17 cellular contexts compared by ENCODE assay signal in genomic region chr17:35160354-35161201, GRCh38. TPM values are rescaled to one million over a fixed set of nuclear protein-coding genes. Genes with fewer than 3 reads are reported as not detected.
DNase-seq lines count a peak whose midpoint lies in the region; ATAC-seq, FAIRE-seq and TF ChIP-seq lines count a peak whose summit lies in the region.
"Had no signal": no experiment of that assay in that cellular context is flagged by ENCODE, and none has a peak within 500 bp of the region (broad histone marks: within the 10 kb centered on the region; RNA-seq: fewer than 3 reads in every experiment).

No MANE protein-coding gene starts in this region.

- CTCF ChIA-PET in mammary epithelial cell (lab: Charles Lee; ENCODE audit: low non-redundant PET), result no interaction called here
- CTCF ChIA-PET in MCF 10A (lab: Yijun Ruan, JAX), result interaction anchor here (0.6 to 1.0 kb wide), 5 partner anchors 17 to 616 kb away, joined by 3 read pairs; no protein-coding TSS in a partner anchor

- POLR2A ChIA-PET in MCF 10A (lab: Yijun Ruan, JAX), result interaction anchor here (0.5 kb wide), 1 partner anchor 8 kb away, joined by 3 read pairs; no protein-coding TSS in a partner anchor

- H3K4me2 ChIP-seq in mammary epithelial cell (ENCODE audit: insufficient read depth, low read depth, low read length), result no peak overlapping the region
- H3K4me2 ChIP-seq in keratinocyte (ENCODE audit: control insufficient read depth, extremely low read depth, insufficient read depth, low read depth, low read length), result peak overlapping the region; percentile 38

- 27% methylated on average over 11 of the region's 13 CpGs for WGBS in mammary epithelial cell (ENCODE audit: low coverage, missing lambda C conversion rate)

- BruUV-seq in mammary epithelial cell (replicated peaks; lab: Mats Ljungman, UMichigan) (no TSS peak), MCF 10A (replicated peaks; lab: Mats Ljungman, UMichigan) (no TSS peak)

- H3K27ac ChIP-seq in mammary epithelial cell (ENCODE audit: insufficient read depth, low read depth, low read length) (peak overlapping the region; percentile 20), keratinocyte (ENCODE audit: control insufficient read depth, insufficient read depth, low read length) (no peak overlapping the region), upper lobe of right lung (no peak overlapping the region)
- H3K27ac ChIP-seq: left lung, vagina had no signal

- H3K4me1 Mint-ChIP-seq in MCF 10A (ENCODE audit: insufficient read depth, unreplicated experiment), result peaks cover 11% of the 10 kb centered on the region
- peaks cover 49% of the 10 kb centered on the region for H3K4me1 Mint-ChIP-seq in activated T-cell treated with anti-CD3 and anti-CD28 coated beads, Interleukin-2, amount 50 U/mL, for 24 hours (ENCODE audit: low read depth)

- in situ Hi-C loops in mammary epithelial cell (cut with MboI; ENCODE audit: low sequenced_read_pairs in 2 of 2), result loop anchor here (10.0 to 25.0 kb wide), 2 partner anchors 154 to 577 kb away; partner anchors contain the start of gene RASL10B (in 2 of the 2)

- H3K9ac ChIP-seq in mammary epithelial cell (ENCODE audit: insufficient read depth, low read length) (no peak overlapping the region), keratinocyte (ENCODE audit: control insufficient read depth, extremely low read depth, insufficient read depth, low read length) (peak overlapping the region; percentile 7)

- no peaks in the 10 kb centered on the region for H3K9me1 ChIP-seq in keratinocyte (ENCODE audit: control insufficient read depth, extremely low read depth, insufficient read depth, low read length)

- ATAC-seq in upper lobe of right lung (peak; percentile 22), GM21786 (IDR thresholded peaks at IDR 0.05; ENCODE audit: unreplicated experiment) (no peak)
- ATAC-seq: left lung had no signal

- no peaks in the 10 kb centered on the region for H3K9me3 ChIP-seq in mammary epithelial cell (replicated peaks; ENCODE audit: insufficient read depth, low read length)
- H3K9me3 ChIP-seq in keratinocyte (ENCODE audit: control insufficient read depth, low read depth, low read length), result no peaks in the 10 kb centered on the region
- no peaks in the 10 kb centered on the region for H3K9me3 ChIP-seq in upper lobe of right lung
- H3K9me3 ChIP-seq: left lung, vagina had no signal

- TF ChIP-seq CTCF in mammary epithelial cell (conservative IDR thresholded peaks at IDR 0.05 in 1 of 2, IDR thresholded peaks at IDR 0.05 in 1 of 2; ENCODE audit: extremely low read depth in 1 of 2, insufficient read depth in 1 of 2, low read depth in 1 of 2, low read length in 2 of 2) (no peak), MCF 10A (IDR thresholded peaks at IDR 0.05; ENCODE audit: unreplicated experiment) (no peak), keratinocyte (optimal IDR thresholded peaks at IDR 0.05 in 1 of 3, IDR thresholded peaks at IDR 0.05 in 1 of 3, conservative IDR thresholded peaks at IDR 0.05 in 1 of 3; ENCODE audit: extremely low read depth in 1 of 3, insufficient read depth in 2 of 3, low read length in 3 of 3) (no peak), upper lobe of right lung (IDR thresholded peaks at IDR 0.05) (no peak)

- no peaks in the 10 kb centered on the region for H3K27me3 Mint-ChIP-seq in MCF 10A (ENCODE audit: insufficient read depth, unreplicated experiment)
- no peaks in the 10 kb centered on the region for H3K27me3 Mint-ChIP-seq in activated T-cell treated with anti-CD3 and anti-CD28 coated beads, Interleukin-2, amount 50 U/mL, for 24 hours

- H3K4me3 ChIP-seq in mammary epithelial cell (replicated peaks in 1 of 3; ENCODE audit: insufficient read depth in 1 of 3, low read depth in 2 of 3, low read length in 3 of 3), result no peak overlapping the region
- H3K4me3 ChIP-seq in keratinocyte (ENCODE audit: control insufficient read depth in 2 of 3, extremely low read depth in 1 of 3, insufficient read depth in 2 of 3, low read depth in 1 of 3, low read length in 3 of 3), result no peak overlapping the region
- no peak overlapping the region for H3K4me3 ChIP-seq in upper lobe of right lung
- H3K4me3 ChIP-seq: left lung, vagina had no signal

- no peak for TF ChIP-seq POLR2A in GM12891 (IDR thresholded peaks at IDR 0.05; ENCODE audit: low read depth, low read length)

- no peaks in the 10 kb centered on the region for H3K27me3 ChIP-seq in mammary epithelial cell (ENCODE audit: insufficient read depth, low read length)
- no peaks in the 10 kb centered on the region for H3K27me3 ChIP-seq in keratinocyte (ENCODE audit: control insufficient read depth, extremely low read depth, insufficient read depth, low read length)
- H3K27me3 ChIP-seq in upper lobe of right lung, result no peaks in the 10 kb centered on the region
- H3K27me3 ChIP-seq: left lung, vagina had no signal

- DNase-seq in mammary epithelial cell (no peak), MCF 10A (ENCODE audit: unreplicated experiment) (no peak), keratinocyte (ENCODE audit: low read depth, low spot score) (no peak), upper lobe of right lung (no peak), epidermal melanocyte (ENCODE audit: insufficient read length, low spot score) (no peak), GM12891 (ENCODE audit: insufficient read length, low spot score) (no peak)
- peak; percentile 51 for DNase-seq in activated T-cell treated with anti-CD3 and anti-CD28 coated beads, Interleukin-2, amount 50 U/mL, for 24 hours
- DNase-seq: caudate nucleus, DMS153, left lung, NCI-H446 treated with DMSO at 0.1 percent for 48 hours had no signal

- H3K36me3 Mint-ChIP-seq in MCF 10A (ENCODE audit: insufficient read depth, unreplicated experiment), result no peaks in the 10 kb centered on the region
- H3K36me3 Mint-ChIP-seq in activated T-cell treated with anti-CD3 and anti-CD28 coated beads, Interleukin-2, amount 50 U/mL, for 24 hours (ENCODE audit: low read depth), result no peaks in the 10 kb centered on the region

- H3K9me3 Mint-ChIP-seq in MCF 10A (ENCODE audit: unreplicated experiment), result no peaks in the 10 kb centered on the region
- H3K9me3 Mint-ChIP-seq in activated T-cell treated with anti-CD3 and anti-CD28 coated beads, Interleukin-2, amount 50 U/mL, for 24 hours, result no peaks in the 10 kb centered on the region

- dilution Hi-C loops in mammary epithelial cell (cut with HindIII; ENCODE audit: low sequenced_read_pairs), result no loop called here
- dilution Hi-C loops in keratinocyte (cut with MboI; ENCODE audit: extremely low pct_ligation_motif_present, low sequenced_read_pairs), result no loop called here

- H3K4me3 Mint-ChIP-seq in MCF 10A (ENCODE audit: unreplicated experiment), result no peak overlapping the region
- H3K4me3 Mint-ChIP-seq in activated T-cell treated with anti-CD3 and anti-CD28 coated beads, Interleukin-2, amount 50 U/mL, for 24 hours, result peak overlapping the region; percentile 32

- H3K4me1 ChIP-seq in mammary epithelial cell (ENCODE audit: insufficient read depth, low read length) (peaks cover 34% of the 10 kb centered on the region), keratinocyte (ENCODE audit: control insufficient read depth, extremely low read depth, insufficient read depth, low read length) (peaks cover 29% of the 10 kb centered on the region), upper lobe of right lung (no peaks in the 10 kb centered on the region)
- H3K4me1 ChIP-seq: vagina had no signal

- H3K79me2 ChIP-seq in mammary epithelial cell (ENCODE audit: insufficient read depth, low read length), result no peaks in the 10 kb centered on the region
- no peaks in the 10 kb centered on the region for H3K79me2 ChIP-seq in keratinocyte (ENCODE audit: control insufficient read depth, insufficient read depth, low read length)

- no peaks in the 10 kb centered on the region for H3K36me3 ChIP-seq in mammary epithelial cell (ENCODE audit: insufficient read depth, low read length)
- no peaks in the 10 kb centered on the region for H3K36me3 ChIP-seq in keratinocyte (ENCODE audit: control insufficient read depth in 2 of 2, extremely low read depth in 1 of 2, insufficient read depth in 2 of 2, low read length in 2 of 2)
- H3K36me3 ChIP-seq in upper lobe of right lung, result no peaks in the 10 kb centered on the region
- H3K36me3 ChIP-seq: left lung, vagina had no signal

- peak overlapping the region; percentile 33 for H2AFZ ChIP-seq in mammary epithelial cell (ENCODE audit: low read depth, low read length)
- H2AFZ ChIP-seq in keratinocyte (ENCODE audit: control insufficient read depth, low read length), result no peak overlapping the region

- peak; percentile 13 for FAIRE-seq in keratinocyte (lab: Jason Lieb, UNC)
- no peak for FAIRE-seq in GM12891 (lab: Jason Lieb, UNC)
- FAIRE-seq: RCC 7860 had no signal

- intact Hi-C loops in mammary epithelial cell (cut with micrococcal nuclease) (no loop called here), MCF 10A (cut with micrococcal nuclease) (no loop called here), upper lobe of right lung (cut with DNase I) (no loop called here)

- H4K20me1 ChIP-seq in mammary epithelial cell (ENCODE audit: insufficient read depth, low read length), result no peaks in the 10 kb centered on the region
- H4K20me1 ChIP-seq in keratinocyte (ENCODE audit: control insufficient read depth, extremely low read depth, insufficient read depth, low read length), result no peaks in the 10 kb centered on the region

- H3K27ac Mint-ChIP-seq in MCF 10A (ENCODE audit: low read depth, unreplicated experiment), result no peak overlapping the region
- H3K27ac Mint-ChIP-seq in activated T-cell treated with anti-CD3 and anti-CD28 coated beads, Interleukin-2, amount 50 U/mL, for 24 hours, result peak overlapping the region; percentile 62

RNA-seq across cellular contexts. Expression of gene UNC45B, which starts 13.0 kb away (rescaled TPM):
- total RNA-seq in mammary epithelial cell, result under 1 TPM; under 0.01 to 0.19 TPM
- 0.06 TPM for polyA plus RNA-seq in mammary epithelial cell
- polyA minus RNA-seq in mammary epithelial cell, result not detected
- not detected in 2 replicates for total RNA-seq in MCF 10A (2022)
- 0.03 to 0.04 TPM in 2 of 3 replicates, not detected in the other for polyA plus RNA-seq in keratinocyte
- 0.10 TPM for polyA plus RNA-seq in keratinocyte (2011; ENCODE audit: low read depth)
- 0.02 and 0.03 TPM in 2 replicates for polyA plus RNA-seq in keratinocyte (2011; cell fraction: cytosol; rRNA removed)
- polyA plus RNA-seq in keratinocyte (2011; cell fraction: nucleus; rRNA removed), result 0.11 and 0.15 TPM in 2 replicates
- 0.04 TPM in 1 of 2 replicates, not detected in the other for polyA plus RNA-seq in keratinocyte (2012; ENCODE audit: low replicate concordance)
- polyA minus RNA-seq in keratinocyte, result 0.06 to 0.30 TPM in 2 of 3 replicates, not detected in the other
- not detected for polyA minus RNA-seq in keratinocyte (2011; cell fraction: cytosol; rRNA and poly(A)+ RNA removed)
- polyA minus RNA-seq in keratinocyte (2011; cell fraction: nucleus; rRNA and poly(A)+ RNA removed), result not detected in 2 replicates
- total RNA-seq in upper lobe of right lung, result 0.14 TPM
- polyA plus RNA-seq in GM12891 (2012; ENCODE audit: low read depth, missing spikeins), result not detected
- total RNA-seq: vagina had no signal
- polyA plus RNA-seq: AG04450, neural cell had no signal

RNA-seq across cellular contexts. Expression of gene NLE1, which starts 18.5 kb away (rescaled TPM):
- 10 to 100 TPM; 22.2 to 27.4 TPM for total RNA-seq in mammary epithelial cell
- polyA plus RNA-seq in mammary epithelial cell, result 23.2 TPM
- 17.1 TPM for polyA minus RNA-seq in mammary epithelial cell
- 24.3 and 36.2 TPM in 2 replicates for total RNA-seq in MCF 10A (2022)
- polyA plus RNA-seq in keratinocyte, result 13.5 to 18.6 TPM (median 16.0 TPM) in 3 replicates
- polyA plus RNA-seq in keratinocyte (2011; ENCODE audit: low read depth), result 3.7 TPM
- polyA plus RNA-seq in keratinocyte (2011; cell fraction: cytosol; rRNA removed), result 11.1 and 15.0 TPM in 2 replicates
- polyA plus RNA-seq in keratinocyte (2011; cell fraction: nucleus; rRNA removed), result 16.8 and 17.2 TPM in 2 replicates
- 9.8 and 19.7 TPM in 2 replicates for polyA plus RNA-seq in keratinocyte (2012; ENCODE audit: low replicate concordance)
- 15.4 to 28.5 TPM (median 18.9 TPM) in 3 replicates for polyA minus RNA-seq in keratinocyte
- polyA minus RNA-seq in keratinocyte (2011; cell fraction: cytosol; rRNA and poly(A)+ RNA removed), result 35.7 TPM
- 7.5 and 12.3 TPM in 2 replicates for polyA minus RNA-seq in keratinocyte (2011; cell fraction: nucleus; rRNA and poly(A)+ RNA removed)
- 10.1 TPM for total RNA-seq in upper lobe of right lung
- polyA plus RNA-seq in GM12891 (2012; ENCODE audit: low read depth, missing spikeins), result 13.9 TPM

RNA-seq across cellular contexts. Expression of gene SLC35G3, which starts 33.6 kb away (rescaled TPM):
- total RNA-seq in mammary epithelial cell (not detected), MCF 10A (2022) (not detected in 2 replicates), upper lobe of right lung (not detected)
- polyA plus RNA-seq in mammary epithelial cell (not detected), keratinocyte (not detected in 3 replicates)
- polyA minus RNA-seq in mammary epithelial cell (not detected), keratinocyte (not detected in 3 replicates)
- polyA plus RNA-seq in keratinocyte (2011; ENCODE audit: low read depth), result not detected
- polyA plus RNA-seq in keratinocyte (2011; cell fraction: cytosol; rRNA removed), result not detected in 2 replicates
- not detected in 2 replicates for polyA plus RNA-seq in keratinocyte (2011; cell fraction: nucleus; rRNA removed)
- not detected in 2 replicates for polyA plus RNA-seq in keratinocyte (2012; ENCODE audit: low replicate concordance)
- polyA minus RNA-seq in keratinocyte (2011; cell fraction: cytosol; rRNA and poly(A)+ RNA removed), result not detected
- not detected in 2 replicates for polyA minus RNA-seq in keratinocyte (2011; cell fraction: nucleus; rRNA and poly(A)+ RNA removed)
- not detected for polyA plus RNA-seq in GM12891 (2012; ENCODE audit: low read depth, missing spikeins)
- total RNA-seq: left lung; T-helper 2 cell treated with Interferon-gamma antibody and Interleukin-4, amounts not matched to agents 100 ng/mL and 5 ng/mL, for 36 hours; vagina had no signal
- polyA plus RNA-seq: AG04450, neural cell had no signal

RNA-seq across cellular contexts. Expression of gene FNDC8, which starts 39.2 kb away (rescaled TPM):
- total RNA-seq in mammary epithelial cell (not detected), MCF 10A (2022) (not detected in 2 replicates), upper lobe of right lung (not detected)
- polyA plus RNA-seq in mammary epithelial cell (not detected), keratinocyte (not detected in 3 replicates)
- polyA minus RNA-seq in mammary epithelial cell (not detected), keratinocyte (not detected in 3 replicates)
- polyA plus RNA-seq in keratinocyte (2011; ENCODE audit: low read depth), result not detected
- polyA plus RNA-seq in keratinocyte (2011; cell fraction: cytosol; rRNA removed), result not detected in 2 replicates
- not detected in 2 replicates for polyA plus RNA-seq in keratinocyte (2011; cell fraction: nucleus; rRNA removed)
- 0.11 TPM in 1 of 2 replicates, not detected in the other for polyA plus RNA-seq in keratinocyte (2012; ENCODE audit: low replicate concordance)
- polyA minus RNA-seq in keratinocyte (2011; cell fraction: cytosol; rRNA and poly(A)+ RNA removed), result not detected
- polyA minus RNA-seq in keratinocyte (2011; cell fraction: nucleus; rRNA and poly(A)+ RNA removed), result not detected in 2 replicates
- polyA plus RNA-seq in GM12891 (2012; ENCODE audit: low read depth, missing spikeins), result 0.08 TPM
- total RNA-seq: left lung; T-helper 2 cell treated with Interferon-gamma antibody and Interleukin-4, amounts not matched to agents 100 ng/mL and 5 ng/mL, for 36 hours; vagina had no signal
- polyA plus RNA-seq: AG04450, neural cell had no signal

RNA-seq across cellular contexts. Expression of gene RAD51D, which starts 40.9 kb away (rescaled TPM):
- 10 to 100 TPM in 1 of 2 donors, 1 to 10 TPM in 1; 8.5 to 15.0 TPM for total RNA-seq in mammary epithelial cell
- 9.9 TPM for polyA plus RNA-seq in mammary epithelial cell
- polyA minus RNA-seq in mammary epithelial cell, result 0.88 TPM
- total RNA-seq in MCF 10A (2022), result 9.6 and 13.0 TPM in 2 replicates
- polyA plus RNA-seq in keratinocyte, result 2.7 to 8.2 TPM (median 4.9 TPM) in 3 replicates
- 0.51 TPM for polyA plus RNA-seq in keratinocyte (2011; ENCODE audit: low read depth)
- polyA plus RNA-seq in keratinocyte (2011; cell fraction: cytosol; rRNA removed), result 2.4 and 2.6 TPM in 2 replicates
- polyA plus RNA-seq in keratinocyte (2011; cell fraction: nucleus; rRNA removed), result 4.4 and 5.6 TPM in 2 replicates
- polyA plus RNA-seq in keratinocyte (2012; ENCODE audit: low replicate concordance), result 0.86 and 5.6 TPM in 2 replicates
- 3.8 to 4.9 TPM (median 4.4 TPM) in 3 replicates for polyA minus RNA-seq in keratinocyte
- 3.8 TPM for polyA minus RNA-seq in keratinocyte (2011; cell fraction: cytosol; rRNA and poly(A)+ RNA removed)
- 2.1 and 3.2 TPM in 2 replicates for polyA minus RNA-seq in keratinocyte (2011; cell fraction: nucleus; rRNA and poly(A)+ RNA removed)
- 19.1 TPM for total RNA-seq in upper lobe of right lung
- 11.4 TPM for polyA plus RNA-seq in GM12891 (2012; ENCODE audit: low read depth, missing spikeins)
